Comparison of ENCODE assay signal across 8 cellular contexts in the genomic region with DNA sequence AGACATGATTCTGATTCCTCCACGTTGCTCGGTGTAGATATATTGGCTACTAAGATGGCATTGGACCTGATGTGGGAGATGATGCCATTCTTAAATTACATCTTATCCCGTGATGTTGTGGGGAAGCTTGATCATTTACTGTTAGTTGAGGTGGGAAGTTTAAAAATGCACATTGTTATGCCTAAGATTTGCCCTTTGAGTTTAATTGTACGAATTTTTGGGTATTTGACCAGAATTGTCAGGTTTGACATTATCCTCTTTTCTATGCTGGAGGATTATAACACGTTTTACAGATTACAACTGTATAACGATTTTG. TPM values are rescaled to one million over a fixed set of nuclear protein-coding genes. Genes with fewer than 3 reads are reported as not detected.
DNase-seq lines count a peak whose midpoint lies in the region; ATAC-seq and TF ChIP-seq lines count a peak whose summit lies in the region.

No MANE protein-coding gene starts in this region.

- peak overlapping the region; percentile 94 for H3K4me3 Mint-ChIP-seq in natural killer cell

- peaks cover 51% of the 10 kb centered on the region in 2 donors for H3K4me1 Mint-ChIP-seq in natural killer cell

- no peaks in the 10 kb centered on the region for H3K9me3 Mint-ChIP-seq in natural killer cell

- no peaks in the 10 kb centered on the region for H3K27me3 ChIP-seq in dorsolateral prefrontal cortex

- no peaks in the 10 kb centered on the region for H3K27me3 Mint-ChIP-seq in natural killer cell (ENCODE audit: low read depth in 2 of 2)

- TF ChIP-seq CTCF in AG09309 (IDR thresholded peaks at IDR 0.05; ENCODE audit: control insufficient read depth, insufficient read depth, low read depth, low read length, missing control alignments) (no peak), LNCaP clone FGC (IDR thresholded peaks at IDR 0.05; ENCODE audit: control insufficient read depth, extremely low read depth, insufficient read depth) (no peak), dorsolateral prefrontal cortex (IDR thresholded peaks at IDR 0.05 in 54 of 56, conservative IDR thresholded peaks at IDR 0.05 in 2 of 56; ENCODE audit: low read depth in 1 of 56, partially characterized antibody in 56 of 56) (no peak), natural killer cell (IDR thresholded peaks at IDR 0.05) (no peak)

- H3K27ac ChIP-seq in dorsolateral prefrontal cortex: peak overlapping the region in 57 of 59 donors; percentile 14 to 100 (median 99)

- no peak for ATAC-seq in natural killer cell
- ATAC-seq in GM21390 (IDR thresholded peaks at IDR 0.05; ENCODE audit: unreplicated experiment): no peak
- ATAC-seq in HG03108 (IDR thresholded peaks at IDR 0.05; ENCODE audit: unreplicated experiment): no peak

- DNase-seq in AG09309 (ENCODE audit: low read depth) (no peak), LNCaP clone FGC (ENCODE audit: low read depth) (no peak), dorsolateral prefrontal cortex (no peak), natural killer cell (no peak), NCI-H1048 (lab: John Stamatoyannopoulos, UW) (no peak), A172 (ENCODE audit: low spot score) (no peak)

- no peaks in the 10 kb centered on the region for H3K36me3 Mint-ChIP-seq in natural killer cell

- H3K4me3 ChIP-seq in AG09309 (ENCODE audit: control insufficient read depth, low read depth, low read length) (peak overlapping the region; percentile 90), LNCaP clone FGC (ENCODE audit: low read depth, low read length) (peak overlapping the region; percentile 89), dorsolateral prefrontal cortex (peak overlapping the region; percentile 63 to 100 (median 94))

- peak overlapping the region; percentile 96 to 98 for H3K27ac Mint-ChIP-seq in natural killer cell

- intact Hi-C loops in dorsolateral prefrontal cortex (cut with DNase I): loop anchor here (2.0 to 10.0 kb wide), 3 partner anchors 22 to 737 kb away; a partner anchor contains a TSS
- intact Hi-C loops in natural killer cell (cut with micrococcal nuclease): loop anchor here (5.0 kb wide), 1 partner anchor 437 kb away; a partner anchor contains a TSS

RNA-seq across cellular contexts. Expression of a gene that starts 1.6 kb away (rescaled TPM):
- 100 to 1,000 TPM in 62 of 120 experiments, 10 to 100 TPM in 58; 63.2 to 136 (median 101) TPM for total RNA-seq in dorsolateral prefrontal cortex
- 10 to 100 TPM; 57.4 to 73.5 (median 67.9) TPM for total RNA-seq in natural killer cell
- 24.7 and 26.9 TPM in 2 replicates for total RNA-seq in A172 (2014; rRNA removed; shearing (Covaris generic))

RNA-seq across cellular contexts. Expression of a gene that starts 49.6 kb away (rescaled TPM):
- total RNA-seq in dorsolateral prefrontal cortex (10 to 100 TPM; 18.4 to 49.4 (median 29.8) TPM), natural killer cell (10 to 100 TPM; 14.9 to 19.0 (median 15.5) TPM)
- 22.8 and 26.1 TPM in 2 replicates for total RNA-seq in A172 (2014; rRNA removed; shearing (Covaris generic))
